In genomic region chr17:44848961-44849489, GRCh38 we compare ENCODE assay signal across 22 cellular contexts. TPM values are rescaled to one million over a fixed set of nuclear protein-coding genes. Genes with fewer than 3 reads are reported as not detected.
"Had no signal": no experiment of that assay in that cellular context is flagged by ENCODE, and none has a peak within 500 bp of the region (broad histone marks: within the 10 kb centered on the region; RNA-seq: fewer than 3 reads in every experiment).

No MANE protein-coding gene starts in this region.

- FAIRE-seq: keratinocyte had no signal

- H3K4me1 ChIP-seq: colonic mucosa, foreskin keratinocyte, tibial nerve had no signal

- ATAC-seq: activated naive CD4-positive, alpha-beta T cell treated with anti-CD3 and anti-CD28 coated beads, Interleukin-2, amount 50 U/mL, for 72 hours; foreskin keratinocyte; left lobe of liver; stimulated activated naive CD8-positive, alpha-beta T cell treated with anti-CD3 and anti-CD28 coated beads, Interleukin-15, Interleukin-2, amounts not matched to agents 100 U/mL and 50 U/mL, for 24 hours had no signal

- H3K27ac Mint-ChIP-seq: nephron; T-helper 1 cell treated with Interleukin-12 subunit alpha and Interleukin-12 subunit beta and Interleukin-4 antibody, amounts not matched to agents 30 μg/mL and 1 μg/mL, for 36 hours had no signal

- H3K9me3 ChIP-seq: colonic mucosa, tibial nerve had no signal

- H3K27ac ChIP-seq: colonic mucosa, foreskin keratinocyte, tibial nerve had no signal

- H3K9me3 Mint-ChIP-seq: activated naive CD4-positive, alpha-beta T cell treated with anti-CD3 and anti-CD28 coated beads, Interleukin-2, amount 50 U/mL, for 72 hours; nephron; T-helper 1 cell treated with Interleukin-12 subunit alpha and Interleukin-12 subunit beta and Interleukin-4 antibody, amounts not matched to agents 30 μg/mL and 1 μg/mL, for 36 hours had no signal

- DNase-seq: activated CD4-positive, CD25-positive, alpha-beta regulatory T cell treated with anti-CD3 and anti-CD28 coated beads, Interleukin-2, amount 50 U/mL, for 72 hours; activated CD8-positive, alpha-beta memory T cell treated with anti-CD3 and anti-CD28 coated beads for 24 hours; activated CD8-positive, alpha-beta memory T cell treated with anti-CD3 and anti-CD28 coated beads, Interleukin-2, amount 50 U/mL, for 48 hours; activated gamma-delta T cell; amniotic stem cell; colonic mucosa; foreskin keratinocyte; glutamatergic neuron; midbrain; nucleus accumbens; stimulated activated naive CD8-positive, alpha-beta T cell treated with anti-CD3 and anti-CD28 coated beads, Interleukin-15, Interleukin-2, amounts not matched to agents 100 U/mL and 50 U/mL, for 24 hours; substantia nigra had no signal

- H3K36me3 ChIP-seq: colonic mucosa had no signal

- H3K4me3 ChIP-seq: colonic mucosa, skin epidermis, tibial nerve had no signal

- H3K4me3 Mint-ChIP-seq: nephron; T-helper 1 cell treated with Interleukin-12 subunit alpha and Interleukin-12 subunit beta and Interleukin-4 antibody, amounts not matched to agents 30 μg/mL and 1 μg/mL, for 36 hours had no signal

- H3K27me3 ChIP-seq: colonic mucosa, foreskin keratinocyte, tibial nerve had no signal

RNA-seq across cellular contexts. Expression of gene HIGD1B, which starts 1.3 kb away (rescaled TPM):
- total RNA-seq: activated naive CD4-positive, alpha-beta T cell treated with anti-CD3 and anti-CD28 coated beads, Interleukin-2, amount 50 U/mL, for 72 hours; epithelial cell of proximal tubule; fibroblast of lung; foreskin keratinocyte; left lobe of liver; lung microvascular endothelial cell had no signal
- polyA plus RNA-seq: foreskin keratinocyte, keratinocyte had no signal
